ENCODE assay signal across 27 cellular contexts in the genomic region with DNA sequence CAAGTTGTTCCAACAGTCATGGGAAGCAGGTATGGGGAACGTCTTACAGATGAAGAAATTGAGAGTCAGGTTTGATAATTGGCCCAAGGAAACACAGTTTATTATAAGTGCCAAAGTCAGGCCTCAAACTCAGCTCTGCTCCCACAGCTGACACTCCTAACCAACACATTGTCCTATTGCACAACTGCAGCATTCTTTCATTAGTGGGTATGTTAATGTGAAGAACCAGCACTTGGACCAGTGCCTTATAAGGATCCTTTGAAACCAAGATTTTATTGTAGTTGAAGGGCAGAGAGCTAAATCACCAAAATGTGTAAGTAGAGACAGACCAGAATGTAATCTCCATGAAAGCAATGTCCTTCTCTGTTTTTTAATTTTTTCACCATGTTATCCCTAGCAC. TPM values are rescaled to one million over a fixed set of nuclear protein-coding genes. Genes with fewer than 3 reads are reported as not detected.
DNase-seq lines count a peak whose midpoint lies in the region; ATAC-seq, FAIRE-seq and TF ChIP-seq lines count a peak whose summit lies in the region.
"Had no signal": no experiment of that assay in that cellular context is flagged by ENCODE, and none has a peak within 500 bp of the region (broad histone marks: within the 10 kb centered on the region; RNA-seq: fewer than 3 reads in every experiment).

No MANE protein-coding gene starts in this region.

- H3K9me3 ChIP-seq in left lung = no peaks in the 10 kb centered on the region
- no peaks in the 10 kb centered on the region for H3K9me3 ChIP-seq in pancreas
- H3K9me3 ChIP-seq: left ventricle myocardium inferior, SJSA1 had no signal

- peaks cover 0 to under 1% of the 10 kb centered on the region in 2 donors for H3K4me1 ChIP-seq in left lung
- no peaks in the 10 kb centered on the region for H3K4me1 ChIP-seq in pancreas

- 17 to 18% methylated on average over 1 of the region's 1 CpG for WGBS in pancreas, 2 donors

- FAIRE-seq in pancreas (lab: Jason Lieb, UNC) (no peak), GM12891 (lab: Jason Lieb, UNC) (no peak)
- FAIRE-seq: endometrium, frontal cortex had no signal

- H3K36me3 ChIP-seq in left lung (no peaks in the 10 kb centered on the region), pancreas (no peaks in the 10 kb centered on the region)
- H3K36me3 ChIP-seq: cardiac muscle cell, left ventricle myocardium inferior, SJSA1 had no signal

- DNase-seq in AG20443 (ENCODE audit: low spot score) = peak; percentile 40
- DNase-seq in NCI-H226 = peak; percentile 48
- DNase-seq in epithelial cell of proximal tubule (ENCODE audit: low read depth) = peak; percentile 66
- DNase-seq in left lung = no peak
- DNase-seq in pancreas = no peak
- no peak for DNase-seq in GM12891 (ENCODE audit: insufficient read length, low spot score)
- DNase-seq: activated CD4-positive, alpha-beta T cell treated with anti-CD3 and anti-CD28 coated beads for 4 hours; activated gamma-delta T cell treated with Interleukin-2 at 50 U/mL for 16 hours; activated T-cell treated with anti-CD3 and anti-CD28 coated beads, Interleukin-2, amount 50 U/mL, for 24 hours; immature natural killer cell; Karpas-422; left ventricle myocardium inferior; natural killer cell; NCI-H1092; NCI-H1930; stimulated activated CD4-positive, alpha-beta T cell treated with anti-CD3 and anti-CD28 coated beads, Interleukin-2, amount 100 ng/mL, for 48 hours had no signal

- TF ChIP-seq POLR2A in GM12891 (IDR thresholded peaks at IDR 0.05; ENCODE audit: low read depth, low read length) = no peak

- peak; percentile 41 for ATAC-seq in left lung
- no peak for ATAC-seq in pancreas
- ATAC-seq in HG02938 (IDR thresholded peaks at IDR 0.05; ENCODE audit: unreplicated experiment) = no peak
- ATAC-seq in GM21786 (IDR thresholded peaks at IDR 0.05; ENCODE audit: unreplicated experiment) = no peak
- ATAC-seq: natural killer cell; stimulated activated effector memory CD8-positive, alpha-beta T cell treated with anti-CD3 and anti-CD28 coated beads, Interleukin-12 subunit alpha, Interleukin-12 subunit beta, amount 100 ng/mL, for 72 hours had no signal

- H3K4me3 ChIP-seq in epithelial cell of proximal tubule (ENCODE audit: low read depth, low read length) = no peak overlapping the region
- H3K4me3 ChIP-seq in left lung = no peak overlapping the region
- H3K4me3 ChIP-seq in pancreas = no peak overlapping the region
- H3K4me3 ChIP-seq: cardiac muscle cell, left ventricle myocardium inferior, SJSA1 had no signal

- H3K27ac ChIP-seq in left lung = no peak overlapping the region
- H3K27ac ChIP-seq in pancreas = no peak overlapping the region
- H3K27ac ChIP-seq: cardiac muscle cell, left ventricle myocardium inferior, SJSA1 had no signal

- H3K27me3 ChIP-seq in left lung (no peaks in the 10 kb centered on the region), pancreas (no peaks in the 10 kb centered on the region)
- H3K27me3 ChIP-seq: cardiac muscle cell, SJSA1 had no signal

- TF ChIP-seq CTCF in epithelial cell of proximal tubule (conservative IDR thresholded peaks at IDR 0.05; ENCODE audit: low read depth, low read length) = no peak
- TF ChIP-seq CTCF in left lung (IDR thresholded peaks at IDR 0.05) = no peak
- no peak for TF ChIP-seq CTCF in pancreas (IDR thresholded peaks at IDR 0.05)

- intact Hi-C loops in left lung (cut with DNase I) (no loop called here), pancreas (cut with DNase I) (no loop called here)

TF ChIP-seq in GM12891, 5 proteins besides CTCF, POLR2A, EP300 and RAD21:
- TF ChIP-seq POU2F2 (IDR thresholded peaks at IDR 0.05; ENCODE audit: low read depth, low read length) (no peak), POLR2AphosphoS5 (IDR thresholded peaks at IDR 0.05; ENCODE audit: low read depth, low read length) (no peak), PAX5 (IDR thresholded peaks at IDR 0.05; ENCODE audit: insufficient read depth, low read length, severe bottlenecking) (no peak), SPI1 (IDR thresholded peaks at IDR 0.05; ENCODE audit: low read depth, low read length) (no peak), TAF1 (IDR thresholded peaks at IDR 0.05; ENCODE audit: low read depth, low read length) (no peak)
TF ChIP-seq in GM12891: peak in this region for 0.

RNA-seq across cellular contexts. Expression of gene GRIA1, which starts 56.1 kb away (rescaled TPM):
- total RNA-seq in epithelial cell of proximal tubule = not detected in 2 replicates
- 1 to 10 TPM; 2.9 to 3.4 TPM for total RNA-seq in left lung
- total RNA-seq in pancreas = under 1 TPM in 3 of 6 donors, not detected in 3; 0.04 to 0.22 (median 0.06) TPM
- under 1 TPM; 0.04 to 0.05 TPM for polyA plus RNA-seq in pancreas
- polyA plus RNA-seq in GM12891 (2012; ENCODE audit: low read depth, missing spikeins) = 0.03 TPM
- total RNA-seq: activated CD8-positive, alpha-beta memory T cell treated with anti-CD3 and anti-CD28 coated beads for 36 hours; natural killer cell; RPMI7951; SJSA1; ureter had no signal
- polyA plus RNA-seq: CD14-positive monocyte, immature natural killer cell had no signal

Comparison
In these comparisons a context has a peak if more than half of its experiments do, and no peak if none do; other contexts are left out.
1. DNase-seq: peak in AG20443 (single experiment), NCI-H226 (single experiment) and epithelial cell of proximal tubule (single experiment); none in left lung (0 of 2), pancreas (0 of 6) and GM12891 (single experiment).